Comparison of ENCODE assay signal across 10 cellular contexts in genomic region chr13:40490086-40490723, GRCh38.
DNase-seq lines count a peak whose midpoint lies in the region; ATAC-seq and TF ChIP-seq lines count a peak whose summit lies in the region.
"Had no signal": no experiment of that assay in that cellular context is flagged by ENCODE, and none has a peak within 500 bp of the region (broad histone marks: within the 10 kb centered on the region; RNA-seq: fewer than 3 reads in every experiment).

No MANE protein-coding gene starts in this region.

- H3K27me3 ChIP-seq in CD4-positive, CD25-positive, alpha-beta regulatory T cell (ENCODE audit: control insufficient read depth, insufficient read depth, low read length), result no peaks in the 10 kb centered on the region
- H3K27me3 ChIP-seq: gastrocnemius medialis had no signal

- peak overlapping the region; percentile 66 for H3K27ac ChIP-seq in CD4-positive, CD25-positive, alpha-beta regulatory T cell (ENCODE audit: insufficient read depth, low read length, poor library complexity, severe bottlenecking)
- H3K27ac ChIP-seq: gastrocnemius medialis had no signal

- H3K9me3 ChIP-seq in CD4-positive, CD25-positive, alpha-beta regulatory T cell (ENCODE audit: control insufficient read depth in 2 of 2, low read length in 2 of 2), result no peaks in the 10 kb centered on the region
- H3K9me3 ChIP-seq: gastrocnemius medialis had no signal

- intact Hi-C loops in activated CD4-positive, alpha-beta memory T cell treated with anti-CD3 and anti-CD28 coated beads for 36 hours (cut with micrococcal nuclease), result no loop called here
- intact Hi-C loops in posterior vena cava (cut with DNase I), result no loop called here

- POLR2A ChIA-PET in activated CD4-positive, alpha-beta memory T cell treated with anti-CD3 and anti-CD28 coated beads for 36 hours (lab: Charles Lee), result interaction anchor here (0.6 to 3.3 kb wide), 3 partner anchors 18 to 175 kb away, joined by 3 to 12 read pairs (median 3); no protein-coding TSS in a partner anchor

- H3K4me1 Mint-ChIP-seq in CD4-positive, CD25-positive, alpha-beta regulatory T cell, result peaks cover 19 to 95% (median 62%) of the 10 kb centered on the region in 4 donors
- peaks cover 66% of the 10 kb centered on the region for H3K4me1 Mint-ChIP-seq in activated CD4-positive, alpha-beta memory T cell treated with anti-CD3 and anti-CD28 coated beads for 36 hours (ENCODE audit: low read depth)
- peaks cover 14% of the 10 kb centered on the region for H3K4me1 Mint-ChIP-seq in glutamatergic neuron (ENCODE audit: low read depth, unreplicated experiment)

- ATAC-seq in CD4-positive, CD25-positive, alpha-beta regulatory T cell (ENCODE audit: low read depth in 2 of 2), result no peak
- ATAC-seq in HG03432 (IDR thresholded peaks at IDR 0.05; ENCODE audit: unreplicated experiment) (no peak), HG03354 (IDR thresholded peaks at IDR 0.05; ENCODE audit: poor library complexity, severe bottlenecking, unreplicated experiment) (no peak)

- H3K4me1 ChIP-seq in CD4-positive, CD25-positive, alpha-beta regulatory T cell (ENCODE audit: control insufficient read depth, insufficient read depth, low read length, poor library complexity, severe bottlenecking), result peaks cover 97% of the 10 kb centered on the region
- H3K4me1 ChIP-seq: gastrocnemius medialis had no signal

- peaks cover 0 to 2% (median 0%) of the 10 kb centered on the region in 7 donors for H3K9me3 Mint-ChIP-seq in CD4-positive, CD25-positive, alpha-beta regulatory T cell
- no peaks in the 10 kb centered on the region for H3K9me3 Mint-ChIP-seq in activated CD4-positive, alpha-beta memory T cell treated with anti-CD3 and anti-CD28 coated beads for 36 hours
- H3K9me3 Mint-ChIP-seq in glutamatergic neuron (ENCODE audit: unreplicated experiment), result peaks cover 3% of the 10 kb centered on the region
- H3K9me3 Mint-ChIP-seq: CD14-positive monocyte had no signal

- H3K4me3 ChIP-seq in CD4-positive, CD25-positive, alpha-beta regulatory T cell (ENCODE audit: low read depth, low read length), result peak overlapping the region; percentile 78
- H3K4me3 ChIP-seq: gastrocnemius medialis had no signal

- H3K36me3 Mint-ChIP-seq in CD4-positive, CD25-positive, alpha-beta regulatory T cell, result no peaks in the 10 kb centered on the region
- H3K36me3 Mint-ChIP-seq in activated CD4-positive, alpha-beta memory T cell treated with anti-CD3 and anti-CD28 coated beads for 36 hours, result no peaks in the 10 kb centered on the region
- H3K36me3 Mint-ChIP-seq in glutamatergic neuron (ENCODE audit: unreplicated experiment), result no peaks in the 10 kb centered on the region
- H3K36me3 Mint-ChIP-seq: CD14-positive monocyte had no signal

- DNase-seq in CD4-positive, CD25-positive, alpha-beta regulatory T cell, result peak; percentile 23 to 84 (median 66)
- peak; percentile 17 for DNase-seq in NCI-H187 treated with DMSO at 0.1 percent for 48 hours (lab: John Stamatoyannopoulos, UW)
- DNase-seq in activated CD4-positive, alpha-beta memory T cell treated with anti-CD3 and anti-CD28 coated beads for 36 hours, result peak; percentile 62
- DNase-seq in glutamatergic neuron, result peak; percentile 55
- no peak for DNase-seq in posterior vena cava (ENCODE audit: low spot score)
- DNase-seq in AML-193 (lab: John Stamatoyannopoulos, UW), result no peak
- DNase-seq: gastrocnemius medialis had no signal

- peak overlapping the region; percentile 91 to 97 (median 96) for H3K27ac Mint-ChIP-seq in CD4-positive, CD25-positive, alpha-beta regulatory T cell
- no peak overlapping the region for H3K27ac Mint-ChIP-seq in activated CD4-positive, alpha-beta memory T cell treated with anti-CD3 and anti-CD28 coated beads for 36 hours
- H3K27ac Mint-ChIP-seq in glutamatergic neuron (ENCODE audit: unreplicated experiment), result no peak overlapping the region

- no peak for TF ChIP-seq CTCF in glutamatergic neuron (IDR thresholded peaks at IDR 0.05; ENCODE audit: partially characterized antibody, unreplicated experiment)

- H3K27me3 Mint-ChIP-seq in CD4-positive, CD25-positive, alpha-beta regulatory T cell, result no peaks in the 10 kb centered on the region
- H3K27me3 Mint-ChIP-seq in activated CD4-positive, alpha-beta memory T cell treated with anti-CD3 and anti-CD28 coated beads for 36 hours, result no peaks in the 10 kb centered on the region
- H3K27me3 Mint-ChIP-seq in glutamatergic neuron (ENCODE audit: unreplicated experiment), result peaks cover 3% of the 10 kb centered on the region

- peak overlapping the region; percentile 69 to 84 (median 80) for H3K4me3 Mint-ChIP-seq in CD4-positive, CD25-positive, alpha-beta regulatory T cell
- H3K4me3 Mint-ChIP-seq in activated CD4-positive, alpha-beta memory T cell treated with anti-CD3 and anti-CD28 coated beads for 36 hours, result peak overlapping the region; percentile 17
- H3K4me3 Mint-ChIP-seq in glutamatergic neuron (ENCODE audit: unreplicated experiment), result no peak overlapping the region
- H3K4me3 Mint-ChIP-seq: CD14-positive monocyte had no signal

- no peaks in the 10 kb centered on the region for H3K36me3 ChIP-seq in CD4-positive, CD25-positive, alpha-beta regulatory T cell (ENCODE audit: control insufficient read depth, insufficient read depth, low read length)
- H3K36me3 ChIP-seq: gastrocnemius medialis had no signal

- CTCF ChIA-PET in activated CD4-positive, alpha-beta memory T cell treated with anti-CD3 and anti-CD28 coated beads for 36 hours (lab: Charles Lee), result interaction anchor here (0.6 to 1.2 kb wide), 3 partner anchors 42 to 178 kb away, joined by 3 to 5 read pairs (median 3); no protein-coding TSS in a partner anchor

Comparison
In these comparisons a context has a peak if more than half of its experiments do, and no peak if none do; other contexts are left out.
1. DNase-seq: peak in CD4-positive, CD25-positive, alpha-beta regulatory T cell (3 of 3), NCI-H187 treated with DMSO at 0.1 percent for 48 hours (single experiment), activated CD4-positive, alpha-beta memory T cell treated with anti-CD3 and anti-CD28 coated beads for 36 hours (single experiment) and glutamatergic neuron (single experiment); none in posterior vena cava (single experiment) and AML-193 (0 of 2).
2. H3K27ac Mint-ChIP-seq: peak in CD4-positive, CD25-positive, alpha-beta regulatory T cell (3 of 3); none in activated CD4-positive, alpha-beta memory T cell treated with anti-CD3 and anti-CD28 coated beads for 36 hours (single experiment) and glutamatergic neuron (single experiment).